In the genomic region with DNA sequence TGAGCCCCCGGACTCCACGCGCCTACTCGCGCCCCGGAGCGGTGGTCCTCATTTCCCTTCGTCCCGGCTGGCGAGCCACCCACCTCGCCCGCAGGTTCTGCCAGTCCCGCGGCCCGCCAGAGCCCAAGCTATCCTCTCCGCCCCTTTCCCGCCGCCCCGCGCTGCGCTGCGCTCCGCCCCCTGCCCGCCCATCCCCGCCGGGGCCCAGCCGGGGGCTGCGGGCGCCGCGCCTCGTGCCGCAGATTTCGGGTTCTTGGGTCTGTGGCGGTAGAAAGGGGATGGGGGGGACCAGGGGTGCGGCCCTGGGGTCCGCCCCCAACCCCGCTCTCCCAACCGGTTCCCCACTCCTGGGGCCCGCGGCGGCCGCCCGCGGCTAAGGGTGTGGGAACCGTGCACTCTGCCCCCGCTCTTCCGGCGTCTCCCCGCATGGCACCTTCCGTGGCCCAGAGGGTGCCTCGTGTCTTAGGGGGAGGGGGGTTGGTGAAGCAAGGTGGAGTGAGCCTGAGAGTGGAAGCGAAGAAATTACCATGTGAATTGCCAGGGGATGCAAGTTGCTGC, we compare ENCODE assay signal across 8 cellular contexts.
A peak's percentile ranks its signal among the peaks of the same experiment; 100 is the strongest.
DNase-seq lines count a peak whose midpoint lies in the region; ATAC-seq and TF ChIP-seq lines count a peak whose summit lies in the region.

No MANE protein-coding gene starts in this region.

- no CpG with 5 or more reads among the region's 53 CpGs for WGBS in iPS DF 6.9 (ENCODE audit: insufficient coverage, insufficient read length)

- DNase-seq in HEK293T (ENCODE audit: extremely low spot score): peak; percentile 43
- peak; percentile 41 for DNase-seq in RWPE1 (ENCODE audit: low spot score)
- DNase-seq in activated naive CD4-positive, alpha-beta T cell treated with anti-CD3 and anti-CD28 coated beads, Interleukin-2, amount 50 U/mL, for 16 hours: peak; percentile 65
- peak; percentile 33 for DNase-seq in iPS DF 6.9 (ENCODE audit: low read depth, low spot score)

- CTCF ChIA-PET in HEK293T (lab: Yijun Ruan, JAX) (no interaction called here), RWPE1 (lab: Yijun Ruan, JAX) (interaction anchor here (0.6 to 0.8 kb wide), 2 partner anchors 27 to 87 kb away, joined by 3 read pairs; no protein-coding TSS in a partner anchor)

- H3K9me3 ChIP-seq in iPS DF 6.9 (ENCODE audit: control insufficient read depth, insufficient read depth, low read length) (no peaks in the 10 kb centered on the region), skeletal muscle tissue (ENCODE audit: control insufficient read depth in 3 of 3, low read length in 3 of 3) (no peaks in the 10 kb centered on the region)

- H3K4me1 ChIP-seq in iPS DF 6.9 (ENCODE audit: control insufficient read depth, insufficient read depth, low read length): no peaks in the 10 kb centered on the region
- H3K4me1 ChIP-seq in skeletal muscle tissue (ENCODE audit: control insufficient read depth in 3 of 3, insufficient read depth in 3 of 3, low read length in 3 of 3): peaks cover 3 to 11% (median 3%) of the 10 kb centered on the region in 3 donors

- no peak for TF ChIP-seq CTCF in RWPE1 (conservative IDR thresholded peaks at IDR 0.05; ENCODE audit: low read depth)

- H3K27me3 ChIP-seq in iPS DF 6.9 (ENCODE audit: control insufficient read depth, insufficient read depth, low read length) (no peaks in the 10 kb centered on the region), skeletal muscle tissue (ENCODE audit: control insufficient read depth in 3 of 3, insufficient read depth in 3 of 3, low read length in 3 of 3) (peaks cover 0 to 15% (median 7%) of the 10 kb centered on the region in 3 donors)

- POLR2A ChIA-PET in HEK293T (lab: Yijun Ruan, JAX) (interaction anchor here (0.6 to 1.3 kb wide), 4 partner anchors 9 to 176 kb away, joined by 3 to 4 read pairs (median 4); no protein-coding TSS in a partner anchor), RWPE1 (lab: Yijun Ruan, JAX; ENCODE audit: low non-redundant PET) (no interaction called here)

- ATAC-seq in GM19455 (IDR thresholded peaks at IDR 0.05; ENCODE audit: unreplicated experiment) (no peak), GM18511 (IDR thresholded peaks at IDR 0.05; ENCODE audit: unreplicated experiment) (no peak), HG02852 (IDR thresholded peaks at IDR 0.05; ENCODE audit: unreplicated experiment) (no peak)

- peak overlapping the region; percentile 74 for H3K4me3 ChIP-seq in iPS DF 6.9 (ENCODE audit: low read length)
- H3K4me3 ChIP-seq in skeletal muscle tissue (ENCODE audit: low read length in 3 of 3): peak overlapping the region in 2 of 3 donors; percentile 29 to 63

- H3K36me3 ChIP-seq in iPS DF 6.9 (ENCODE audit: control insufficient read depth, insufficient read depth, low read length) (peaks cover 10% of the 10 kb centered on the region; the same call in 1 of the 2 replicates), skeletal muscle tissue (ENCODE audit: control insufficient read depth in 3 of 3, insufficient read depth in 3 of 3, low read length in 3 of 3) (no peaks in the 10 kb centered on the region)

- H3K27ac ChIP-seq in RWPE1: peak overlapping the region; percentile 91
- no peak overlapping the region for H3K27ac ChIP-seq in iPS DF 6.9 (ENCODE audit: low read length)
- no peak overlapping the region for H3K27ac ChIP-seq in skeletal muscle tissue (ENCODE audit: low read depth, low read length)

- H3K9ac ChIP-seq in skeletal muscle tissue (ENCODE audit: low read depth in 1 of 3, low read length in 3 of 3): no peak overlapping the region

TF ChIP-seq in HEK293T, 16 proteins besides CTCF, POLR2A, EP300 and RAD21:
- TF ChIP-seq ARNT (IDR thresholded peaks at IDR 0.05) (no peak), SUZ12 (IDR thresholded peaks at IDR 0.05) (no peak), L3MBTL2 (conservative IDR thresholded peaks at IDR 0.05) (peak; percentile 86)
